Comparison of ENCODE assay signal across 1 cellular context in the genomic region with DNA sequence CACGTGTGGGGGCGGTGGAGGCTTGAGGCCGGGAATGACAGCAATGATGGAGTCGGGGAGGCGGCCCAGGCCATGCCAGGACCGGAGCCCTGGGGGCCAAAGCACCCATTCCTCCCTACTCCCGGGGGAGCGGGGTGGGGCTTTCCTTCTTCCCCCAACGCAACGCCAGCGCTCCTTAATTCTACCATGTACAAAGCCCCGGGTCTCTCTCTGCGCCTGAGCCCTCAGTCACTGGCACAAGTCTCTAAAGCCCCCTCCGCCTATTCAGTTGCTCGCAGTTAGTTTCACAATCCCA.
TF ChIP-seq lines count a peak whose summit lies in the region.

No MANE protein-coding gene starts in this region.

TF ChIP-seq in HEK293, 187 proteins besides CTCF, POLR2A, EP300 and RAD21 (continued from another document):
- TF ChIP-seq, protein P1, sequence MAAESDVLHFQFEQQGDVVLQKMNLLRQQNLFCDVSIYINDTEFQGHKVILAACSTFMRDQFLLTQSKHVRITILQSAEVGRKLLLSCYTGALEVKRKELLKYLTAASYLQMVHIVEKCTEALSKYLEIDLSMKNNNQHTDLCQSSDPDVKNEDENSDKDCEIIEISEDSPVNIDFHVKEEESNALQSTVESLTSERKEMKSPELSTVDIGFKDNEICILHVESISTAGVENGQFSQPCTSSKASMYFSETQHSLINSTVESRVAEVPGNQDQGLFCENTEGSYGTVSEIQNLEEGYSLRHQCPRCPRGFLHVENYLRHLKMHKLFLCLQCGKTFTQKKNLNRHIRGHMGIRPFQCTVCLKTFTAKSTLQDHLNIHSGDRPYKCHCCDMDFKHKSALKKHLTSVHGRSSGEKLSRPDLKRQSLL (tag by site-specific recombination; IDR thresholded peaks at IDR 0.05), result peak; percentile 78; the same call in 1 of the 2 replicates
- TF ChIP-seq, protein P2, sequence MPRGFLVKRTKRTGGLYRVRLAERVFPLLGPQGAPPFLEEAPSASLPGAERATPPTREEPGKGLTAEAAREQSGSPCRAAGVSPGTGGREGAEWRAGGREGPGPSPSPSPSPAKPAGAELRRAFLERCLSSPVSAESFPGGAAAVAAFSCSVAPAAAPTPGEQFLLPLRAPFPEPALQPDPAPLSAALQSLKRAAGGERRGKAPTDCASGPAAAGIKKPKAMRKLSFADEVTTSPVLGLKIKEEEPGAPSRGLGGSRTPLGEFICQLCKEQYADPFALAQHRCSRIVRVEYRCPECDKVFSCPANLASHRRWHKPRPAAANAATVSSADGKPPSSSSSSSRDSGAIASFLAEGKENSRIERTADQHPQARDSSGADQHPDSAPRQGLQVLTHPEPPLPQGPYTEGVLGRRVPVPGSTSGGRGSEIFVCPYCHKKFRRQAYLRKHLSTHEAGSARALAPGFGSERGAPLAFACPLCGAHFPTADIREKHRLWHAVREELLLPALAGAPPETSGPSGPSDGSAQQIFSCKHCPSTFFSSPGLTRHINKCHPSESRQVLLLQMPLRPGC (tag by site-specific recombination; IDR thresholded peaks at IDR 0.05), result 0 out of 2 replicates have a peak, but pooled peaks have one; percentile 2
- TF ChIP-seq ZEB2 (tag by site-specific recombination; IDR thresholded peaks at IDR 0.05) (0 out of 2 replicates have a peak, but pooled peaks have one; percentile 17), KLF9 (tag by site-specific recombination; IDR thresholded peaks at IDR 0.05; ENCODE audit: low read depth) (peak; percentile 39; the same call in 1 of the 2 replicates), YY2 (tag by site-specific recombination; IDR thresholded peaks at IDR 0.05) (0 out of 2 replicates have a peak, but pooled peaks have one; percentile 27), KLF10 (tag by site-specific recombination; IDR thresholded peaks at IDR 0.05) (0 out of 2 replicates have a peak, but pooled peaks have one; percentile 1), ZNF341 (tag by site-specific recombination; IDR thresholded peaks at IDR 0.05; ENCODE audit: low read depth) (no peak), SP3 (tag by site-specific recombination; IDR thresholded peaks at IDR 0.05) (peak; percentile 2; the same call in 1 of the 2 replicates), SP7 (tag by site-specific recombination; IDR thresholded peaks at IDR 0.05) (peak; percentile 26; the same call in 1 of the 2 replicates), KLF8 (tag by site-specific recombination; IDR thresholded peaks at IDR 0.05) (peak; percentile 48; the same call in 1 of the 2 replicates), EGR2 (tag by site-specific recombination; IDR thresholded peaks at IDR 0.05; ENCODE audit: low read depth) (peak; percentile 14; the same call in 1 of the 2 replicates)
- TF ChIP-seq, protein P3, sequence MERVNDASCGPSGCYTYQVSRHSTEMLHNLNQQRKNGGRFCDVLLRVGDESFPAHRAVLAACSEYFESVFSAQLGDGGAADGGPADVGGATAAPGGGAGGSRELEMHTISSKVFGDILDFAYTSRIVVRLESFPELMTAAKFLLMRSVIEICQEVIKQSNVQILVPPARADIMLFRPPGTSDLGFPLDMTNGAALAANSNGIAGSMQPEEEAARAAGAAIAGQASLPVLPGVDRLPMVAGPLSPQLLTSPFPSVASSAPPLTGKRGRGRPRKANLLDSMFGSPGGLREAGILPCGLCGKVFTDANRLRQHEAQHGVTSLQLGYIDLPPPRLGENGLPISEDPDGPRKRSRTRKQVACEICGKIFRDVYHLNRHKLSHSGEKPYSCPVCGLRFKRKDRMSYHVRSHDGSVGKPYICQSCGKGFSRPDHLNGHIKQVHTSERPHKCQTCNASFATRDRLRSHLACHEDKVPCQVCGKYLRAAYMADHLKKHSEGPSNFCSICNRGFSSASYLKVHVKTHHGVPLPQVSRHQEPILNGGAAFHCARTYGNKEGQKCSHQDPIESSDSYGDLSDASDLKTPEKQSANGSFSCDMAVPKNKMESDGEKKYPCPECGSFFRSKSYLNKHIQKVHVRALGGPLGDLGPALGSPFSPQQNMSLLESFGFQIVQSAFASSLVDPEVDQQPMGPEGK (tag by site-specific recombination; IDR thresholded peaks at IDR 0.05), result peak; percentile 36
